23 cellular contexts compared by ENCODE assay signal in genomic region chr17:67680445-67681224, GRCh38. TPM values are rescaled to one million over a fixed set of nuclear protein-coding genes. Genes with fewer than 3 reads are reported as not detected.
A peak's percentile ranks its signal among the peaks of the same experiment; 100 is the strongest.
DNase-seq lines count a peak whose midpoint lies in the region; ATAC-seq and TF ChIP-seq lines count a peak whose summit lies in the region.
"Had no signal": no experiment of that assay in that cellular context is flagged by ENCODE, and none has a peak within 500 bp of the region (broad histone marks: within the 10 kb centered on the region; RNA-seq: fewer than 3 reads in every experiment).

No MANE protein-coding gene starts in this region.

- peak overlapping the region; percentile 2 to 16 for H3K4me3 Mint-ChIP-seq in activated T-cell treated with anti-CD3 and anti-CD28 coated beads, Interleukin-2, amount 50 U/mL, for 72 hours
- no peak overlapping the region for H3K4me3 Mint-ChIP-seq in T-helper 17 cell
- peak overlapping the region in 1 of 10 donors; percentile 25 for H3K4me3 Mint-ChIP-seq in naive thymus-derived CD8-positive, alpha-beta T cell
- H3K4me3 Mint-ChIP-seq: activated CD4-positive, alpha-beta T cell treated with anti-CD3 and anti-CD28 coated beads, Interleukin-2, amount 10 ng/mL, durations not matched to agents 7 days and 5 days had no signal

- no peaks in the 10 kb centered on the region for H3K36me3 ChIP-seq in KMS-11 (ENCODE audit: insufficient read depth)
- H3K36me3 ChIP-seq: colonic mucosa, sigmoid colon had no signal

- intact Hi-C loops in cardiac septum (cut with DNase I) = loop anchor here (10.0 kb wide), 1 partner anchor 206 kb away; no protein-coding TSS in a partner anchor

- no peak; the same call in 1 of the 2 replicates for TF ChIP-seq CTCF in KMS-11 (conservative IDR thresholded peaks at IDR 0.05; ENCODE audit: low read depth, low read length)
- TF ChIP-seq CTCF in GM10266 (IDR thresholded peaks at IDR 0.05; ENCODE audit: control insufficient read depth, insufficient read depth, low read depth, missing control alignments) = no peak

- H3K27me3 Mint-ChIP-seq in activated T-cell treated with anti-CD3 and anti-CD28 coated beads, Interleukin-2, amount 50 U/mL, for 72 hours (ENCODE audit: low read depth) = no peaks in the 10 kb centered on the region
- H3K27me3 Mint-ChIP-seq in T-helper 17 cell = no peaks in the 10 kb centered on the region
- no peaks in the 10 kb centered on the region for H3K27me3 Mint-ChIP-seq in naive thymus-derived CD8-positive, alpha-beta T cell
- H3K27me3 Mint-ChIP-seq: activated CD4-positive, alpha-beta T cell treated with anti-CD3 and anti-CD28 coated beads, Interleukin-2, amount 10 ng/mL, durations not matched to agents 7 days and 5 days had no signal

- H3K4me1 ChIP-seq in KMS-11 (ENCODE audit: low read depth, poor library complexity, severe bottlenecking) = peaks cover 85% of the 10 kb centered on the region
- H3K4me1 ChIP-seq: colonic mucosa, sigmoid colon had no signal

- H3K27ac Mint-ChIP-seq in activated T-cell treated with anti-CD3 and anti-CD28 coated beads, Interleukin-2, amount 50 U/mL, for 72 hours = peak overlapping the region; percentile 75
- peak overlapping the region; percentile 37 for H3K27ac Mint-ChIP-seq in T-helper 17 cell
- H3K27ac Mint-ChIP-seq in naive thymus-derived CD8-positive, alpha-beta T cell = peak overlapping the region in 9 of 10 donors; percentile 13 to 85 (median 74)

- H2AFZ ChIP-seq in KMS-11 (ENCODE audit: low read depth) = peak overlapping the region; percentile 5

- peak overlapping the region; percentile 70 for H3K4me2 ChIP-seq in KMS-11

- H3K27me3 ChIP-seq in KMS-11 (ENCODE audit: insufficient read depth, low read depth) = no peaks in the 10 kb centered on the region
- H3K27me3 ChIP-seq: colonic mucosa, sigmoid colon had no signal

- peak overlapping the region; percentile 42; the same call in 1 of the 2 replicates for H3K9ac ChIP-seq in KMS-11

- H3K27ac ChIP-seq in KMS-11 = peak overlapping the region; percentile 93
- H3K27ac ChIP-seq: colonic mucosa, sigmoid colon had no signal

- peaks cover 0 to 1% of the 10 kb centered on the region in 2 donors for H3K9me3 Mint-ChIP-seq in activated T-cell treated with anti-CD3 and anti-CD28 coated beads, Interleukin-2, amount 50 U/mL, for 72 hours
- no peaks in the 10 kb centered on the region for H3K9me3 Mint-ChIP-seq in naive thymus-derived CD8-positive, alpha-beta T cell
- H3K9me3 Mint-ChIP-seq: activated CD4-positive, alpha-beta T cell treated with anti-CD3 and anti-CD28 coated beads, Interleukin-2, amount 10 ng/mL, durations not matched to agents 7 days and 5 days had no signal

- H3K79me2 ChIP-seq in KMS-11 (ENCODE audit: insufficient read depth, low read depth) = no peaks in the 10 kb centered on the region

- no peaks in the 10 kb centered on the region for H4K20me1 ChIP-seq in KMS-11 (ENCODE audit: insufficient read depth)

- peaks cover 1 to 2% of the 10 kb centered on the region in 2 donors for H3K36me3 Mint-ChIP-seq in activated T-cell treated with anti-CD3 and anti-CD28 coated beads, Interleukin-2, amount 50 U/mL, for 72 hours (ENCODE audit: insufficient read depth in 2 of 2)
- no peaks in the 10 kb centered on the region for H3K36me3 Mint-ChIP-seq in T-helper 17 cell (ENCODE audit: low read depth)
- peaks cover 0 to 68% (median 0%) of the 10 kb centered on the region in 3 donors for H3K36me3 Mint-ChIP-seq in naive thymus-derived CD8-positive, alpha-beta T cell

- POLR2A ChIA-PET in naive thymus-derived CD8-positive, alpha-beta T cell (lab: Charles Lee) = interaction anchor here (0.6 kb wide), 1 partner anchor 11 kb away, joined by 5 read pairs; no protein-coding TSS in a partner anchor

- H3K9me3 ChIP-seq in T-helper 17 cell (ENCODE audit: control insufficient read depth, low read length, poor library complexity, severe bottlenecking) = no peaks in the 10 kb centered on the region
- H3K9me3 ChIP-seq: colonic mucosa, sigmoid colon had no signal

- peak in 1 of 2 donors; percentile 31 for ATAC-seq in activated T-cell treated with anti-CD3 and anti-CD28 coated beads, Interleukin-2, amount 50 U/mL, for 72 hours (replicated peaks in 1 of 2)
- ATAC-seq in T-helper 17 cell = no peak
- no peak for ATAC-seq in naive thymus-derived CD8-positive, alpha-beta T cell

- DNase-seq in activated T-cell treated with anti-CD3 and anti-CD28 coated beads, Interleukin-2, amount 50 U/mL, for 72 hours = no peak
- no peak for DNase-seq in activated T-cell treated with anti-CD3 and anti-CD28 coated beads, Interleukin-2, amount 50 U/mL, for 48 hours
- DNase-seq in T-helper 17 cell (no peak), GM10266 (ENCODE audit: extremely low spot score) (no peak), cardiac septum (ENCODE audit: low spot score) (no peak)
- no peak for DNase-seq in naive thymus-derived CD8-positive, alpha-beta T cell
- DNase-seq in activated effector memory CD4-positive, alpha-beta T cell treated with anti-CD3 and anti-CD28 coated beads, Interleukin-2, amount 50 U/mL, for 16 hours = no peak
- DNase-seq: ACHN; activated CD4-positive, alpha-beta T cell treated with anti-CD3 and anti-CD28 coated beads, Interleukin-2, amount 10 ng/mL, durations not matched to agents 7 days and 5 days; activated naive CD4-positive, alpha-beta T cell treated with anti-CD3 and anti-CD28 coated beads, Interleukin-2, amount 50 U/mL, for 16 hours; colonic mucosa; DMS53; KG1; mesendoderm; MV-4-11; NCI-H2029; NCI-H510A; OCI-M1; posterior cingulate gyrus; Right ventricle myocardium superior; sigmoid colon; SW 1271 had no signal

- H3K4me3 ChIP-seq in KMS-11 (IDR thresholded peaks at IDR 0.05; ENCODE audit: insufficient read depth, low read depth, low read length) = no peak overlapping the region
- H3K4me3 ChIP-seq: colonic mucosa, sigmoid colon had no signal

- peaks cover 17% of the 10 kb centered on the region for H3K4me1 Mint-ChIP-seq in activated T-cell treated with anti-CD3 and anti-CD28 coated beads, Interleukin-2, amount 50 U/mL, for 72 hours (ENCODE audit: low read depth)
- H3K4me1 Mint-ChIP-seq in T-helper 17 cell = no peaks in the 10 kb centered on the region
- H3K4me1 Mint-ChIP-seq in naive thymus-derived CD8-positive, alpha-beta T cell = peaks cover 5 to 40% (median 21%) of the 10 kb centered on the region in 4 donors

RNA-seq across cellular contexts. Expression of gene NOL11, which starts 37.1 kb away (rescaled TPM):
- total RNA-seq in activated T-cell treated with anti-CD3 and anti-CD28 coated beads, Interleukin-2, amount 50 U/mL, for 72 hours = 10 to 100 TPM; 47.7 to 63.6 TPM
- total RNA-seq in T-helper 17 cell (10 to 100 TPM; 51.4 to 67.8 TPM), cardiac septum (22.0 TPM)
- 10 to 100 TPM; 73.7 to 82.7 TPM for total RNA-seq in naive thymus-derived CD8-positive, alpha-beta T cell
- 10 to 100 TPM; 14.2 to 34.8 (median 25.5) TPM for polyA plus RNA-seq in naive thymus-derived CD8-positive, alpha-beta T cell
